In the genomic region with DNA sequence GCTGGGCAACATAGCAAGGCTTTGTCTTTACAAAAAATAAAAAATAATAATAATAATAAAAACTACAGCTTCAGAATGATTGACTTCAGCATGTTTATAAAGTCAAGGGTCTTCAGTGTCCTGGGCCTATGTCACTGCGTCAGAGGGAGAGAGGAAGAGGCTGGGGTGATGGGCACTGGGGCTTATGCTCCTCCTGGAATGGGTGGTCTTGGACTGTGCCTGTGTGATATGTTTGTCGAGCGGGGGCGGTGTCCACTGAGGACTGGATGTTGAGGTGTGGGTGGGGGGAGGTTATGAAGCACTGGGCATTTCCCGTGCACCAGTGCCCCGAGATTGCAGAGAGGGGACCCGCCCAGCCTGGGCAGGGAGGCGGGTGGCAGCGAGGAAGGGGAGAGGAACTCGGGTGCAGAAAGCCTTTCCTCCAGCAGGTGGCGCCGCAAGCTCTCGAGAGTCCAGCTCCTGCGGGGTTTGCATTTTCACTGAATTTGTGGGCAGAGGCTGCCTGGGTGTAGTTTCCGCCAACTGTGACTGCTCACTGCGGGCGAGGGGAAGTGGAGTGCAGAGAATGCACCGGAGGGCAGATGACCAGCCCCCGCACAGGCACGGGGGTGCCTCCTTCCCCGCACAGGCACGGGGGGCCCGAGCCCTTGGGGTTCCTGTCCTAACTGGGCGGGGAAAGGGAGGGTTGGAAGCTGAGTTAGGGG, we compare ENCODE assay signal across 8 cellular contexts.
DNase-seq lines count a peak whose midpoint lies in the region; ATAC-seq, FAIRE-seq and TF ChIP-seq lines count a peak whose summit lies in the region.

No MANE protein-coding gene starts in this region.

- no peaks in the 10 kb centered on the region for H3K36me3 ChIP-seq in BE2C
- no peaks in the 10 kb centered on the region for H3K36me3 ChIP-seq in colonic mucosa
- H3K36me3 ChIP-seq in HepG2 (replicated peaks in 1 of 2; ENCODE audit: control insufficient read depth in 1 of 2, insufficient read depth in 2 of 2, low read length in 2 of 2), result peaks cover 9 to 25% of the 10 kb centered on the region in 2 experiments; a peak in 3 of 5 replicates

- no peaks in the 10 kb centered on the region for H3K27me3 Mint-ChIP-seq in activated CD4-positive, alpha-beta T cell treated with anti-CD3 and anti-CD28 coated beads for 36 hours

- H3K4me1 ChIP-seq in BE2C (no peaks in the 10 kb centered on the region), colonic mucosa (peaks cover 19% of the 10 kb centered on the region), HepG2 (ENCODE audit: insufficient read depth, low read length) (peaks cover 50% of the 10 kb centered on the region)

- peak; percentile 79 for FAIRE-seq in HepG2 (lab: Jason Lieb, UNC)

- TF ChIP-seq EP300 in HepG2 (IDR thresholded peaks at IDR 0.05; ENCODE audit: low read depth in 2 of 2, low read length in 2 of 2) (no peak), HepG2 (CRISPR knock-in tag; IDR thresholded peaks at IDR 0.05; ENCODE audit: borderline replicate concordance) (no peak)

- TF ChIP-seq POLR2A in HepG2 (IDR thresholded peaks at IDR 0.05; ENCODE audit: insufficient read depth in 1 of 2, low read depth in 2 of 2, low read length in 2 of 2), result no peak

- H3K4me1 Mint-ChIP-seq in activated CD4-positive, alpha-beta T cell treated with anti-CD3 and anti-CD28 coated beads for 36 hours, result peaks cover 45% of the 10 kb centered on the region

- intact Hi-C loops in activated CD4-positive, alpha-beta T cell treated with anti-CD3 and anti-CD28 coated beads for 36 hours (cut with DNase I, micrococcal nuclease), result loop anchor here (1.0 to 10.0 kb wide), 8 partner anchors 43 to 313 kb away; no protein-coding TSS in a partner anchor
- intact Hi-C loops in colonic mucosa (cut with DNase I) (loop anchor here (1.0 to 5.0 kb wide), 2 partner anchors 96 to 164 kb away; no protein-coding TSS in a partner anchor), HepG2 (cut with micrococcal nuclease; ENCODE audit: unreplicated experiment) (loop anchor here (1.0 to 2.0 kb wide), 2 partner anchors 43 to 63 kb away; no protein-coding TSS in a partner anchor)

- TF ChIP-seq CTCF in BE2C (IDR thresholded peaks at IDR 0.05; ENCODE audit: low read depth, low read length), result peak; percentile 94
- TF ChIP-seq CTCF in colonic mucosa (IDR thresholded peaks at IDR 0.05), result peak; percentile 94
- TF ChIP-seq CTCF in HepG2 (CRISPR knock-in tag; IDR thresholded peaks at IDR 0.05), result peak; percentile 99

- no peak overlapping the region for H2AFZ ChIP-seq in HepG2 (ENCODE audit: low read length)

- H3K27ac ChIP-seq in colonic mucosa (no peak overlapping the region), HepG2 (ENCODE audit: extremely low read length, insufficient read depth, low read length) (no peak overlapping the region)

- POLR2A ChIA-PET in activated CD4-positive, alpha-beta T cell treated with anti-CD3 and anti-CD28 coated beads for 36 hours (lab: Charles Lee), result interaction anchor here (0.6 to 1.2 kb wide), 2 partner anchors 10 to 308 kb away, joined by 4 to 5 read pairs; no protein-coding TSS in a partner anchor
- POLR2A ChIA-PET in HepG2 (lab: Yijun Ruan, JAX), result interaction anchor here (0.6 to 2.5 kb wide), 9 partner anchors 8 to 1206 kb away, joined by 3 to 15 read pairs (median 4); no protein-coding TSS in a partner anchor

- H3K9me3 Mint-ChIP-seq in activated CD4-positive, alpha-beta T cell treated with anti-CD3 and anti-CD28 coated beads for 36 hours (ENCODE audit: low read depth), result no peaks in the 10 kb centered on the region

- DNase-seq in BE2C, result peak; percentile 94
- peak; percentile 75 for DNase-seq in NCI-H510A (lab: John Stamatoyannopoulos, UW)
- peak; percentile 98 for DNase-seq in activated CD4-positive, alpha-beta T cell treated with anti-CD3 and anti-CD28 coated beads for 36 hours
- DNase-seq in colonic mucosa, result peak; percentile 97
- peak; percentile 84 for DNase-seq in HepG2 (ENCODE audit: low spot score)
- DNase-seq in stimulated activated CD4-positive, alpha-beta T cell treated with anti-CD3 and anti-CD28 coated beads, Interleukin-4, amount 100 ng/mL, for 4 hours, result peak; percentile 91 to 97

- ATAC-seq in GM19035 (IDR thresholded peaks at IDR 0.05; ENCODE audit: unreplicated experiment), result peak; percentile 76
- ATAC-seq in HG03432 (IDR thresholded peaks at IDR 0.05; ENCODE audit: unreplicated experiment), result peak; percentile 73
- ATAC-seq in activated CD4-positive, alpha-beta T cell treated with anti-CD3 and anti-CD28 coated beads for 36 hours, result peak; percentile 89
- peak; percentile 85 for ATAC-seq in HepG2

- H3K36me3 Mint-ChIP-seq in activated CD4-positive, alpha-beta T cell treated with anti-CD3 and anti-CD28 coated beads for 36 hours (ENCODE audit: low read depth), result peaks cover 3% of the 10 kb centered on the region

- peaks cover 87% of the 10 kb centered on the region for H3K79me2 ChIP-seq in HepG2 (ENCODE audit: insufficient read depth, low read length)

- H3K27ac Mint-ChIP-seq in activated CD4-positive, alpha-beta T cell treated with anti-CD3 and anti-CD28 coated beads for 36 hours, result peak overlapping the region; percentile 73

- WGBS in HepG2 (ENCODE audit: low lambda C conversion rate), result 36% methylated on average over 23 of the region's 24 CpGs

- BruUV-seq in HepG2 (replicated peaks; lab: Mats Ljungman, UMichigan), result no TSS peak

- no peaks in the 10 kb centered on the region for H3K27me3 ChIP-seq in BE2C
- no peaks in the 10 kb centered on the region for H3K27me3 ChIP-seq in colonic mucosa
- no peaks in the 10 kb centered on the region for H3K27me3 ChIP-seq in HepG2 (ENCODE audit: control insufficient read depth in 1 of 2, insufficient read depth in 2 of 2, low read length in 2 of 2)

- in situ Hi-C loops in HepG2 (cut with HindIII; ENCODE audit: extremely low pct_ligation_motif_present, low pct_unique_long_range_greater_than_20kb), result loop anchor here (5.0 kb wide), 2 partner anchors 96 to 166 kb away; no protein-coding TSS in a partner anchor

- TF ChIP-seq RAD21 in HepG2 (CRISPR knock-in tag; IDR thresholded peaks at IDR 0.05), result peak; percentile 99

- peak overlapping the region; percentile 50 for H3K4me3 Mint-ChIP-seq in activated CD4-positive, alpha-beta T cell treated with anti-CD3 and anti-CD28 coated beads for 36 hours

- H3K9me3 ChIP-seq in BE2C, result no peaks in the 10 kb centered on the region
- H3K9me3 ChIP-seq in colonic mucosa, result no peaks in the 10 kb centered on the region
- H3K9me3 ChIP-seq in HepG2 (ENCODE audit: low read length), result no peaks in the 10 kb centered on the region

- H3K9ac ChIP-seq in colonic mucosa (ENCODE audit: low read depth in 2 of 2, low read length in 2 of 2), result peak overlapping the region; percentile 42 to 46
- H3K9ac ChIP-seq in HepG2 (ENCODE audit: insufficient read depth, low read depth, low read length), result peak overlapping the region; percentile 40; the same call in 1 of the 2 replicates

- H3K4me3 ChIP-seq in BE2C (ENCODE audit: low read depth, low read length) (peak overlapping the region; percentile 36), colonic mucosa (no peak overlapping the region), HepG2 (replicated peaks in 1 of 3; ENCODE audit: insufficient read depth in 1 of 3, low read depth in 2 of 3, low read length in 3 of 3) (peak overlapping the region in 1 of 3 experiments; percentile 35; a peak in 1 of 6 replicates)

- CTCF ChIA-PET in activated CD4-positive, alpha-beta T cell treated with anti-CD3 and anti-CD28 coated beads for 36 hours (lab: Charles Lee), result interaction anchor here (0.6 to 4.9 kb wide), 31 partner anchors 9 to 682 kb away, joined by 3 to 53 read pairs (median 4); no protein-coding TSS in a partner anchor
- CTCF ChIA-PET in HepG2 (lab: Yijun Ruan, JAX; ENCODE audit: low intra/inter-chr PET ratio, low total read pairs), result interaction anchor here (1.8 to 2.4 kb wide), 3 partner anchors 43 to 163 kb away, joined by 6 to 20 read pairs (median 7); no protein-coding TSS in a partner anchor

- H3K4me2 ChIP-seq in HepG2 (ENCODE audit: low read depth, low read length), result peak overlapping the region; percentile 46; the same call in 1 of the 2 replicates

- peaks cover 62% of the 10 kb centered on the region for H4K20me1 ChIP-seq in HepG2 (ENCODE audit: insufficient read depth, low read length)

TF ChIP-seq in HepG2, 621 proteins besides CTCF, POLR2A, EP300 and RAD21 (continues in another document):
- TF ChIP-seq U2AF2 (IDR thresholded peaks at IDR 0.05; ENCODE audit: low read depth, low read length), result no peak
- no peak for TF ChIP-seq ZNF136 (CRISPR knock-in tag; IDR thresholded peaks at IDR 0.05; ENCODE audit: low read depth)
- peak; percentile 92; the same call in 1 of the 2 replicates for TF ChIP-seq CBX5 (CRISPR knock-in tag; IDR thresholded peaks at IDR 0.05; ENCODE audit: borderline replicate concordance)
- no peak for TF ChIP-seq ZNF83 (CRISPR knock-in tag; IDR thresholded peaks at IDR 0.05; ENCODE audit: borderline replicate concordance)
- TF ChIP-seq RFX5 (IDR thresholded peaks at IDR 0.05; ENCODE audit: low read depth, low read length), result 0 out of 2 replicates have a peak, but pooled peaks have one; percentile 15
- no peak for TF ChIP-seq HNF4G (IDR thresholded peaks at IDR 0.05; ENCODE audit: borderline replicate concordance, low read depth, low read length)
- peak; percentile 66; the same call in 1 of the 2 replicates for TF ChIP-seq HNF4G (CRISPR knock-in tag; IDR thresholded peaks at IDR 0.05; ENCODE audit: borderline replicate concordance, low read depth)
- no peak; the same call in 1 of the 2 replicates for TF ChIP-seq POLR2AphosphoS2 (IDR thresholded peaks at IDR 0.05; ENCODE audit: low read depth, low read length)
